ENCODE assay signal across 12 cellular contexts in the genomic region with DNA sequence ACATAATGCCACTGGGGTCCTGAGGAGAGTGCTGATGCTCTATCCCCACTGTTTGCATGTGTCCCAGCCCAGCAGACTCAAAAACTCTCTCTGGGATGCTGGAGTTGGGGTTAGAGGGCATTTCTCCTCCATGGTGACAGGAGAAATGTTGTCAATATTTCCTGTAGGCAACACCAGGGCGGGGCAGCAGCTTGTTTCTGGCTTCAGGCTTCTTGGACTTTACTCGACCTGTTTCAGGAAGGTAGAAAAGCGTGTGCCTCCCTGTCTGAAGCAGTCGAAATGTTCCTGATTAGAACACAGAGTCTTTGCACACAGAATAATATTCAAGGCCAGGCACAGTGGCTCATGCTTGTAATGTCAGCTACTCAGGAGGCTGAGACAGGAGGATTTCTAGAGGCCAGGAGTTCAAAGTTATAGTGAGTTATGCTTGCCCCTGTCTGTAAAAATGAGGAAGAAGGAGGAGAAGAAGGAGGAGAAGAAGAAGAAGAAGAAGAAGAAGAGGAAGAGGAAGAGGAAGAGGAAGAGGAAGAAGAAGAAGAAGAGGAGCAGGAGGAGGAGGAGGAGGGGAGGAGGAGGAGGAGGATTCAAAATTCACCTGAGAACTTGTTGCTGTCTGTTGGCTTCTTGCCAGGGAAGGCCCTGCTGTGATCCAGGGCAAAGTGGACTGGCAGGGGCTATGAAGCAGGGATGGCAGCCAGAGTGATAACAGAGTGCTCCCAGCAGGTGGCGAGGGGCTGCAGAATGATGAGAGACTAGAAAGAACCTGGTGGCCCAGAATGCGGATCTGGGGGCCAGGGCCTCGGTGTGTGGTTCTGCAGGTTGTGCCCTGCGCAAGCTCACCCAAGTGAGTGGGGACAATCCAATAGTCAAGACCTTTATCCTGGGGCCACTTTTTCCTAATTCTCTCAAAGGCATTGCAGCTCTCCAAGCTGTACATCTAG.
DNase-seq lines count a peak whose midpoint lies in the region; ATAC-seq, FAIRE-seq and TF ChIP-seq lines count a peak whose summit lies in the region.
"Had no signal": no experiment of that assay in that cellular context is flagged by ENCODE, and none has a peak within 500 bp of the region (broad histone marks: within the 10 kb centered on the region; RNA-seq: fewer than 3 reads in every experiment).

No MANE protein-coding gene starts in this region.

- H3K27me3 ChIP-seq in GM23338 (ENCODE audit: insufficient read depth) (no peaks in the 10 kb centered on the region), Karpas-422 (ENCODE audit: low read length) (no peaks in the 10 kb centered on the region)

- H3K9ac ChIP-seq in Karpas-422 (ENCODE audit: low read length) = no peak overlapping the region

- H4K20me1 ChIP-seq in GM23338 (replicated peaks; ENCODE audit: insufficient read depth) = no peaks in the 10 kb centered on the region
- no peaks in the 10 kb centered on the region for H4K20me1 ChIP-seq in Karpas-422 (ENCODE audit: insufficient read depth, low read depth, low read length)

- H3K27me3 Mint-ChIP-seq in GM23338 (ENCODE audit: insufficient read depth, low read depth, poor library complexity) = peaks cover 10% of the 10 kb centered on the region

- no peaks in the 10 kb centered on the region for H3F3A ChIP-seq in GM23338 (replicated peaks; ENCODE audit: low read depth)

- H3K27ac Mint-ChIP-seq in GM23338 = no peak overlapping the region

- H3K4me2 ChIP-seq in GM23338 (no peak overlapping the region), Karpas-422 (ENCODE audit: low read depth, low read length, poor library complexity, severe bottlenecking) (no peak overlapping the region)

- no peaks in the 10 kb centered on the region for H3K9me3 ChIP-seq in Karpas-422 (ENCODE audit: low read length)

- peak; percentile 7 for DNase-seq in NCI-H345 (lab: John Stamatoyannopoulos, UW)
- no peak for DNase-seq in NCI-H345 treated with DMSO at 0.1 percent for 48 hours (lab: John Stamatoyannopoulos, UW; ENCODE audit: unreplicated experiment)
- DNase-seq in GM23338 (ENCODE audit: low spot score) = peak; percentile 23
- DNase-seq in SK-N-DZ (ENCODE audit: low spot score) = peak; percentile 38
- DNase-seq in mesenteric fat pad (ENCODE audit: low spot score) = peak; percentile 77
- no peak for DNase-seq in GM19239 (ENCODE audit: insufficient read length, low spot score)
- no peak for DNase-seq in occipital lobe (lab: John Stamatoyannopoulos, UW)
- DNase-seq in Karpas-422 = no peak
- DNase-seq: NCI-H187 treated with DMSO at 0.1 percent for 48 hours, T-helper 1 cell had no signal

- FAIRE-seq in GM19239 (lab: Jason Lieb, UNC) = no peak
- FAIRE-seq: endothelial cell of umbilical vein had no signal

- no peaks in the 10 kb centered on the region; the same call in 1 of the 3 replicates for H3K9me3 Mint-ChIP-seq in GM23338

- H2AFZ ChIP-seq in GM23338 (no peak overlapping the region), Karpas-422 (ENCODE audit: low read length) (no peak overlapping the region)

- H3K36me3 ChIP-seq in GM23338 (ENCODE audit: insufficient read depth) (no peaks in the 10 kb centered on the region), Karpas-422 (ENCODE audit: insufficient read depth, low read length) (no peaks in the 10 kb centered on the region)

- peaks cover 60% of the 10 kb centered on the region for H3K4me1 Mint-ChIP-seq in GM23338

- ATAC-seq in GM23338 = no peak

- H3K9me2 ChIP-seq in GM23338 (ENCODE audit: insufficient read depth) (no peaks in the 10 kb centered on the region), Karpas-422 (replicated peaks; ENCODE audit: insufficient read depth, low read length) (no peaks in the 10 kb centered on the region)

- H3K4me1 ChIP-seq in GM23338 (ENCODE audit: insufficient read depth) = peaks cover 25% of the 10 kb centered on the region
- H3K4me1 ChIP-seq in Karpas-422 (ENCODE audit: low read length) = no peaks in the 10 kb centered on the region

- peaks cover 14% of the 10 kb centered on the region for H3K36me3 Mint-ChIP-seq in GM23338 (ENCODE audit: low read depth)

- peak in 1 of 2 experiments; percentile 32; a peak in 2 of 4 replicates for TF ChIP-seq CTCF in GM23338 (conservative IDR thresholded peaks at IDR 0.05; ENCODE audit: low read depth in 2 of 2)

- H3K4me3 Mint-ChIP-seq in GM23338 = no peak overlapping the region

- H3K27ac ChIP-seq in GM23338 (ENCODE audit: low read depth) (no peak overlapping the region), Karpas-422 (ENCODE audit: low read length) (no peak overlapping the region)
- H3K27ac ChIP-seq: HL-60 had no signal

- no peak overlapping the region for H3K4me3 ChIP-seq in GM23338
- no peak overlapping the region for H3K4me3 ChIP-seq in Karpas-422 (ENCODE audit: low read length)

- H3K79me2 ChIP-seq in GM23338 (replicated peaks; ENCODE audit: insufficient read depth) = no peaks in the 10 kb centered on the region
- H3K79me2 ChIP-seq in Karpas-422 (ENCODE audit: low read length) = no peaks in the 10 kb centered on the region

TF ChIP-seq in GM23338, 12 proteins besides CTCF, POLR2A, EP300 and RAD21:
- TF ChIP-seq, protein P1, sequence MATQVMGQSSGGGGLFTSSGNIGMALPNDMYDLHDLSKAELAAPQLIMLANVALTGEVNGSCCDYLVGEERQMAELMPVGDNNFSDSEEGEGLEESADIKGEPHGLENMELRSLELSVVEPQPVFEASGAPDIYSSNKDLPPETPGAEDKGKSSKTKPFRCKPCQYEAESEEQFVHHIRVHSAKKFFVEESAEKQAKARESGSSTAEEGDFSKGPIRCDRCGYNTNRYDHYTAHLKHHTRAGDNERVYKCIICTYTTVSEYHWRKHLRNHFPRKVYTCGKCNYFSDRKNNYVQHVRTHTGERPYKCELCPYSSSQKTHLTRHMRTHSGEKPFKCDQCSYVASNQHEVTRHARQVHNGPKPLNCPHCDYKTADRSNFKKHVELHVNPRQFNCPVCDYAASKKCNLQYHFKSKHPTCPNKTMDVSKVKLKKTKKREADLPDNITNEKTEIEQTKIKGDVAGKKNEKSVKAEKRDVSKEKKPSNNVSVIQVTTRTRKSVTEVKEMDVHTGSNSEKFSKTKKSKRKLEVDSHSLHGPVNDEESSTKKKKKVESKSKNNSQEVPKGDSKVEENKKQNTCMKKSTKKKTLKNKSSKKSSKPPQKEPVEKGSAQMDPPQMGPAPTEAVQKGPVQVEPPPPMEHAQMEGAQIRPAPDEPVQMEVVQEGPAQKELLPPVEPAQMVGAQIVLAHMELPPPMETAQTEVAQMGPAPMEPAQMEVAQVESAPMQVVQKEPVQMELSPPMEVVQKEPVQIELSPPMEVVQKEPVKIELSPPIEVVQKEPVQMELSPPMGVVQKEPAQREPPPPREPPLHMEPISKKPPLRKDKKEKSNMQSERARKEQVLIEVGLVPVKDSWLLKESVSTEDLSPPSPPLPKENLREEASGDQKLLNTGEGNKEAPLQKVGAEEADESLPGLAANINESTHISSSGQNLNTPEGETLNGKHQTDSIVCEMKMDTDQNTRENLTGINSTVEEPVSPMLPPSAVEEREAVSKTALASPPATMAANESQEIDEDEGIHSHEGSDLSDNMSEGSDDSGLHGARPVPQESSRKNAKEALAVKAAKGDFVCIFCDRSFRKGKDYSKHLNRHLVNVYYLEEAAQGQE (IDR thresholded peaks at IDR 0.05; ENCODE audit: unreplicated experiment) = no peak
- no peak for TF ChIP-seq EZH2phosphoT487 (IDR thresholded peaks at IDR 0.05; ENCODE audit: unreplicated experiment)
- no peak for TF ChIP-seq ZNF114 (CRISPR knock-in tag; IDR thresholded peaks at IDR 0.05)
- TF ChIP-seq ZNF331 (CRISPR knock-in tag; IDR thresholded peaks at IDR 0.05; ENCODE audit: low read depth) = no peak

Comparison
In these comparisons a context has a peak if more than half of its experiments do, and no peak if none do; other contexts are left out.
1. DNase-seq: peak in NCI-H345 (single experiment), GM23338 (single experiment), SK-N-DZ (single experiment) and mesenteric fat pad (single experiment); none in NCI-H345 treated with DMSO at 0.1 percent for 48 hours (single experiment), GM19239 (single experiment), occipital lobe (single experiment) and Karpas-422 (single experiment).